In the genomic region with DNA sequence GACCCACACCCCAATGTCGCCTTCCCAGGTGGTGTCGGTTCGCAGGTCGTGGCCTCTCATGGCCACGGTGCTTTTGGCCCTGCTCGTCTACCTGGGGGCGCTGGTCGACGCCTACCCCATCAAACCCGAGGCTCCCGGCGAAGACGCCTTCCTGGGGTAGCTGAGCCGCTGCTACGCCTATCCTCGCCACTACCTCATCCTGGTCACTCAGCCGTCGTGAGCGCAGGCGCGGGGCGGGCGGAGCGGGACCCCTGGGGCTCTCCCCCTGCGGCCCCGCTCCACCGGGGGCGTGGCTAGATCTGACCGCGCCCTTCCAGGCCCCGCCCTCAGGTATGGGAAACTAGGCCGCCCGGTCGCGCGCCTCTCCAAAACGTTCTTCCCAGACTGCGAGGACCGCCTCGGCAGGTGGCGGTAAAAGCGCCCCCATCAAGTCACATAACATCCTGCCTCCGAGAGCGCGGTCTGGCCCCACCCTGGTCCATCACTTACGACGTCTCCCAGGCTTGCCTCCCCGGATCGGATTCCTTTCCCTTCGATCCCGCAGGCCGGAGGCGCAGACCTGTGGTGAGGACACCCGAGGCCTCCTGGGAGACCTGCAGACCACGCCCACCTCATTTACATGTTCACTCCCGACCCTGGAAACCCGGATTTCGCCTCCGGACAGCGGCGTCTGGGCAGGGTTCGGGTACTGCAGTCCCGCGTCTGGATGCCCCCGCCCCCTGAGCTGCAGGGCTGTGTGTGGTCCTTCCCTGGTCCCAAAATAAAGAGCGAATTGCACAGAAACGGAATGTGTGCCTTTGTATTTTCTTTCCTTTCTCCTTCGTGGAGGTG, we compare ENCODE assay signal across 1 cellular context.
TF ChIP-seq lines count a peak whose summit lies in the region.

No MANE protein-coding gene starts in this region.

TF ChIP-seq in K562, 482 proteins besides CTCF, POLR2A, EP300 and RAD21 (continued from another document):
- TF ChIP-seq MAZ (CRISPR knock-in tag; conservative IDR thresholded peaks at IDR 0.05 in 1 of 2, IDR thresholded peaks at IDR 0.05 in 1 of 2) = no peak
TF ChIP-seq in K562: peak in this region for 1.
